8 cellular contexts compared by ENCODE assay signal in genomic region chr7:31883761-31884164, GRCh38.
DNase-seq lines count a peak whose midpoint lies in the region; ATAC-seq and TF ChIP-seq lines count a peak whose summit lies in the region.

No MANE protein-coding gene starts in this region.

- H3K27me3 ChIP-seq in ACC112 (ENCODE audit: insufficient read depth, low read length), result no peaks in the 10 kb centered on the region

- DNase-seq in dedifferentiated amniotic fluid mesenchymal stem cell (ENCODE audit: extremely low spot score) (peak; percentile 41), osteocyte (ENCODE audit: extremely low spot score, unreplicated experiment) (no peak), amniotic stem cell (lab: John Stamatoyannopoulos, UW) (no peak), NCI-H748 (lab: John Stamatoyannopoulos, UW; ENCODE audit: unreplicated experiment) (no peak)
- DNase-seq in activated CD4-positive, alpha-beta T cell treated with anti-CD3 and anti-CD28 coated beads, Interleukin-2, amount 50 U/mL, for 1 hour, result no peak

- H3K27me3 Mint-ChIP-seq in osteocyte (ENCODE audit: unreplicated experiment), result no peaks in the 10 kb centered on the region

- H2AFZ ChIP-seq in ACC112 (ENCODE audit: low read length, unreplicated experiment), result peak overlapping the region; percentile 80

- H3K27ac Mint-ChIP-seq in osteocyte (ENCODE audit: unreplicated experiment), result peak overlapping the region; percentile 89

- ATAC-seq in GM19043 (IDR thresholded peaks at IDR 0.05; ENCODE audit: low read depth, unreplicated experiment) (peak; percentile 78), HG03575 (IDR thresholded peaks at IDR 0.05; ENCODE audit: extremely low read depth, insufficient number of reproducible peaks, low FRiP score, unreplicated experiment) (peak; percentile 56)

- H3K4me1 Mint-ChIP-seq in osteocyte (ENCODE audit: unreplicated experiment), result peaks cover 74% of the 10 kb centered on the region

- H3K79me2 ChIP-seq in ACC112 (ENCODE audit: control insufficient read depth, insufficient read depth, low read length, unreplicated experiment), result no peaks in the 10 kb centered on the region

- H3K9me3 Mint-ChIP-seq in osteocyte (ENCODE audit: unreplicated experiment), result no peaks in the 10 kb centered on the region

- peak overlapping the region; percentile 2 for H3K4me3 Mint-ChIP-seq in osteocyte (ENCODE audit: unreplicated experiment)

- TF ChIP-seq CTCF in osteocyte (IDR thresholded peaks at IDR 0.05), result no peak

- H3K36me3 ChIP-seq in ACC112 (ENCODE audit: insufficient read depth, low read length), result no peaks in the 10 kb centered on the region

- peak overlapping the region; percentile 72 for H3K27ac ChIP-seq in ACC112 (ENCODE audit: low read depth, low read length)

- peaks cover 26% of the 10 kb centered on the region for H3K4me1 ChIP-seq in ACC112 (ENCODE audit: control insufficient read depth, insufficient read depth, low read length, unreplicated experiment)

- peaks cover 26% of the 10 kb centered on the region for H3K36me3 Mint-ChIP-seq in osteocyte (ENCODE audit: unreplicated experiment)

- H3K4me3 ChIP-seq in ACC112 (ENCODE audit: low read depth, low read length), result peak overlapping the region; percentile 56
